8 cellular contexts compared by ENCODE assay signal in the genomic region with DNA sequence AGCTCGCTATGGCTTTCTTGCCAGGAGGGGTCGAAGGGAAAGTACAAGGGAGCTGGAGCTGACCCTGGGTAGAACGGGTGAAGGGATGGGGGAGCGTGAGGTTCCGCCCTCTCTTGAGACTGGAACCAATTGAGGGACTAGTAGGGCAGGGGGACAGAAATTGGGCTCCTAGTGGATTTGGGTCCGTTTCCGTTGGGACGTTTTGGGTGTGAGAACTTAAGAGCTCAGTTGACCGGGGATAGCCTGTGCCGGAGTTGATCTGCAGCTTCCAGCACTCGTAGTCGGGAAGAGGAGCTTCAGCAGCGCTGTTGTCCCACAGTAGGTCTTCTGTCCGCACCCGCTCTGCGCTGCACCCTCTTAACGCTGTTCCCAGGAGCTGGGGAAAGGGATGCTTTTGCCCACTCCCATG. TPM values are rescaled to one million over a fixed set of nuclear protein-coding genes. Genes with fewer than 3 reads are reported as not detected.
A peak's percentile ranks its signal among the peaks of the same experiment; 100 is the strongest.
DNase-seq lines count a peak whose midpoint lies in the region; ATAC-seq and TF ChIP-seq lines count a peak whose summit lies in the region.

No MANE protein-coding gene starts in this region.

- H3K9me3 ChIP-seq in neural cell (ENCODE audit: low read length): no peaks in the 10 kb centered on the region

- H2AFZ ChIP-seq in neural cell (ENCODE audit: low read depth, low read length): peak overlapping the region; percentile 78

- H3K79me2 ChIP-seq in neural cell (replicated peaks; ENCODE audit: insufficient read depth, low read length): peaks cover 41% of the 10 kb centered on the region

- H3K9me2 ChIP-seq in neural cell (ENCODE audit: insufficient read depth, low read length): no peaks in the 10 kb centered on the region

- H3F3A ChIP-seq in neural cell (ENCODE audit: insufficient read depth, low read length, poor library complexity, severe bottlenecking): no peaks in the 10 kb centered on the region

- H3K9ac ChIP-seq in neural cell (ENCODE audit: low read length): peak overlapping the region; percentile 86

- peaks cover 6% of the 10 kb centered on the region for H3K4me1 ChIP-seq in foreskin keratinocyte

- TF ChIP-seq EP300 in Ishikawa (IDR thresholded peaks at IDR 0.05; ENCODE audit: borderline replicate concordance): no peak
- no peak for TF ChIP-seq EP300 in neural cell (conservative IDR thresholded peaks at IDR 0.05; ENCODE audit: poor library complexity, severe bottlenecking)

- no peak for TF ChIP-seq RAD21 in Ishikawa (IDR thresholded peaks at IDR 0.05; ENCODE audit: low read depth)
- TF ChIP-seq RAD21 in neural cell (conservative IDR thresholded peaks at IDR 0.05): no peak

- peak; percentile 65 for DNase-seq in activated effector memory CD4-positive, alpha-beta T cell treated with anti-CD3 and anti-CD28 coated beads, Interleukin-2, amount 50 U/mL, for 16 hours
- DNase-seq in activated effector memory CD4-positive, alpha-beta T cell treated with Interleukin-2 at 50 U/mL for 16 hours: no peak
- DNase-seq in activated CD8-positive, alpha-beta memory T cell treated with anti-CD3 and anti-CD28 coated beads, Interleukin-2, amount 50 U/mL, for 48 hours: peak; percentile 67
- peak in 1 of 2 donors; percentile 14 for DNase-seq in foreskin keratinocyte

- peak overlapping the region; percentile 91 for H3K4me3 ChIP-seq in neural cell (ENCODE audit: low read length)

- H3K27ac ChIP-seq in foreskin keratinocyte (peak overlapping the region; percentile 78), neural cell (ENCODE audit: low read length) (peak overlapping the region; percentile 72)

- no peaks in the 10 kb centered on the region for H3K27me3 ChIP-seq in foreskin keratinocyte
- no peaks in the 10 kb centered on the region for H3K27me3 ChIP-seq in neural cell (ENCODE audit: insufficient read depth, low read depth, low read length)

- no peaks in the 10 kb centered on the region for H3K36me3 ChIP-seq in neural cell (ENCODE audit: insufficient read depth, low read length)

- TF ChIP-seq CTCF in foreskin keratinocyte (conservative IDR thresholded peaks at IDR 0.05) (no peak), neural cell (IDR thresholded peaks at IDR 0.05; ENCODE audit: poor library complexity, severe bottlenecking) (no peak)

- peak overlapping the region; percentile 93 for H3K4me2 ChIP-seq in neural cell (ENCODE audit: low read length)

- H4K20me1 ChIP-seq in neural cell (ENCODE audit: insufficient read depth): no peaks in the 10 kb centered on the region

- ATAC-seq in foreskin keratinocyte (no peak), HG02588 (IDR thresholded peaks at IDR 0.05; ENCODE audit: unreplicated experiment) (no peak), GM19351 (IDR thresholded peaks at IDR 0.05; ENCODE audit: unreplicated experiment) (no peak)

TF ChIP-seq in Ishikawa, 13 proteins besides CTCF, POLR2A, EP300 and RAD21:
- no peak for TF ChIP-seq FOXM1 (IDR thresholded peaks at IDR 0.05; ENCODE audit: borderline replicate concordance, low read depth)
- TF ChIP-seq TCF12 (IDR thresholded peaks at IDR 0.05; ENCODE audit: low read depth): 0 out of 2 replicates have a peak, but pooled peaks have one; percentile 16

TF ChIP-seq in neural cell, 6 proteins besides CTCF, POLR2A, EP300 and RAD21:
- TF ChIP-seq SMC3 (conservative IDR thresholded peaks at IDR 0.05; ENCODE audit: poor library complexity): peak; percentile 10
- no peak for TF ChIP-seq EZH2 (IDR thresholded peaks at IDR 0.05; ENCODE audit: borderline replicate concordance, insufficient read depth, low read length, poor library complexity, severe bottlenecking)
- TF ChIP-seq, protein P1, sequence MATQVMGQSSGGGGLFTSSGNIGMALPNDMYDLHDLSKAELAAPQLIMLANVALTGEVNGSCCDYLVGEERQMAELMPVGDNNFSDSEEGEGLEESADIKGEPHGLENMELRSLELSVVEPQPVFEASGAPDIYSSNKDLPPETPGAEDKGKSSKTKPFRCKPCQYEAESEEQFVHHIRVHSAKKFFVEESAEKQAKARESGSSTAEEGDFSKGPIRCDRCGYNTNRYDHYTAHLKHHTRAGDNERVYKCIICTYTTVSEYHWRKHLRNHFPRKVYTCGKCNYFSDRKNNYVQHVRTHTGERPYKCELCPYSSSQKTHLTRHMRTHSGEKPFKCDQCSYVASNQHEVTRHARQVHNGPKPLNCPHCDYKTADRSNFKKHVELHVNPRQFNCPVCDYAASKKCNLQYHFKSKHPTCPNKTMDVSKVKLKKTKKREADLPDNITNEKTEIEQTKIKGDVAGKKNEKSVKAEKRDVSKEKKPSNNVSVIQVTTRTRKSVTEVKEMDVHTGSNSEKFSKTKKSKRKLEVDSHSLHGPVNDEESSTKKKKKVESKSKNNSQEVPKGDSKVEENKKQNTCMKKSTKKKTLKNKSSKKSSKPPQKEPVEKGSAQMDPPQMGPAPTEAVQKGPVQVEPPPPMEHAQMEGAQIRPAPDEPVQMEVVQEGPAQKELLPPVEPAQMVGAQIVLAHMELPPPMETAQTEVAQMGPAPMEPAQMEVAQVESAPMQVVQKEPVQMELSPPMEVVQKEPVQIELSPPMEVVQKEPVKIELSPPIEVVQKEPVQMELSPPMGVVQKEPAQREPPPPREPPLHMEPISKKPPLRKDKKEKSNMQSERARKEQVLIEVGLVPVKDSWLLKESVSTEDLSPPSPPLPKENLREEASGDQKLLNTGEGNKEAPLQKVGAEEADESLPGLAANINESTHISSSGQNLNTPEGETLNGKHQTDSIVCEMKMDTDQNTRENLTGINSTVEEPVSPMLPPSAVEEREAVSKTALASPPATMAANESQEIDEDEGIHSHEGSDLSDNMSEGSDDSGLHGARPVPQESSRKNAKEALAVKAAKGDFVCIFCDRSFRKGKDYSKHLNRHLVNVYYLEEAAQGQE (IDR thresholded peaks at IDR 0.05; ENCODE audit: borderline replicate concordance): no peak
- TF ChIP-seq MXI1 (conservative IDR thresholded peaks at IDR 0.05; ENCODE audit: poor library complexity, severe bottlenecking): peak; percentile 21
- no peak for TF ChIP-seq TAF1 (IDR thresholded peaks at IDR 0.05; ENCODE audit: low read depth)

RNA-seq across cellular contexts. Expression of a gene that starts 0.5 kb away (rescaled TPM):
- 29.0 and 31.8 TPM in 2 replicates for total RNA-seq in foreskin keratinocyte
- polyA plus RNA-seq in foreskin keratinocyte (28.2 and 29.1 TPM in 2 replicates), neural cell (48.7 and 52.0 TPM in 2 replicates)
- polyA minus RNA-seq in neural cell: 43.9 and 51.1 TPM in 2 replicates

RNA-seq across cellular contexts. Expression of a gene that starts 0.7 kb away (rescaled TPM):
- 117 and 135 TPM in 2 replicates for total RNA-seq in foreskin keratinocyte
- 359 and 390 TPM in 2 replicates for polyA plus RNA-seq in foreskin keratinocyte
- 34.0 and 38.3 TPM in 2 replicates for polyA plus RNA-seq in neural cell
- polyA minus RNA-seq in neural cell: 28.7 and 35.8 TPM in 2 replicates

RNA-seq across cellular contexts. Expression of a gene that starts 2.8 kb away (rescaled TPM):
- total RNA-seq in foreskin keratinocyte: 0.78 and 1.0 TPM in 2 replicates
- polyA plus RNA-seq in foreskin keratinocyte (0.81 and 0.83 TPM in 2 replicates), neural cell (5.6 and 7.6 TPM in 2 replicates)
- polyA minus RNA-seq in neural cell: 1.4 and 2.2 TPM in 2 replicates

RNA-seq across cellular contexts. Expression of a gene that starts 16.4 kb away (rescaled TPM):
- 1.9 and 2.3 TPM in 2 replicates for total RNA-seq in foreskin keratinocyte
- polyA plus RNA-seq in foreskin keratinocyte (1.5 TPM in 2 replicates), neural cell (69.9 and 81.4 TPM in 2 replicates)
- polyA minus RNA-seq in neural cell: 22.6 and 45.8 TPM in 2 replicates

RNA-seq across cellular contexts. Expression of a gene that starts 43.9 kb away (rescaled TPM):
- total RNA-seq in foreskin keratinocyte: 89.8 and 91.3 TPM in 2 replicates
- polyA plus RNA-seq in foreskin keratinocyte (66.8 and 76.4 TPM in 2 replicates), neural cell (115 and 159 TPM in 2 replicates)
- polyA minus RNA-seq in neural cell: 296 and 321 TPM in 2 replicates
